In the genomic region with DNA sequence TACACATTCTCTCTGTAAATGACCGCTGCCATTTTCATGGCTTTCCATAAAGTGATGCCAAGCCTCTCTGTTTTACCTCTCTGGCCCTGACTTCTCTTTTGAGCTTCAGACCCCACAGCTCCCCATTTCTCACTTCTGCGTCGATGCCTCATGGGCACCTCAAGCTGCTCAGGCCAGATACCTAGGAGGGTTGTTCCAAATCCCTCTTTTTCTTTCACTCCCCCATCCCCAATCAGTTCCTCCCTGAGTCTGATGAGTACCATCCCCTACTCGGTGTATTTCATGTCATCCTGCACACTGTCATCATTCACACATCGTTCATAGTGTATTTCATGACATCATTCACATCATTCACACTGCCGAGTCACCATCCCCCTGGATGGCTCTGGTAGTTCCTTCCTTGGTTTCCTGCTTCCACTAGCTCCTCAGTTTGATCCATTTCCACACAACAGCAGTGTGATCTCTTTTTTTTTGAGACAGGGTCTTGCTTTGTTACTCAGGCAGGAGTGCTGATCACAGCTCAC, we compare ENCODE assay signal across 1 cellular context.
TF ChIP-seq lines count a peak whose summit lies in the region.

No MANE protein-coding gene starts in this region.

TF ChIP-seq in H1, 55 proteins besides CTCF, POLR2A, EP300 and RAD21:
- TF ChIP-seq SAP30 (IDR thresholded peaks at IDR 0.05; ENCODE audit: insufficient read depth, insufficient replicate concordance, low read length) (no peak), BRCA1 (IDR thresholded peaks at IDR 0.05; ENCODE audit: low read depth, low read length) (no peak), ATF3 (IDR thresholded peaks at IDR 0.05; ENCODE audit: insufficient read depth, low read depth, low read length) (no peak), TEAD4 (IDR thresholded peaks at IDR 0.05; ENCODE audit: low read depth, low read length) (no peak), BCL11A (IDR thresholded peaks at IDR 0.05; ENCODE audit: low read depth in 2 of 2, low read length in 2 of 2) (no peak), SUZ12 (IDR thresholded peaks at IDR 0.05; ENCODE audit: low read length) (no peak), CTBP2 (IDR thresholded peaks at IDR 0.05; ENCODE audit: borderline replicate concordance, insufficient read depth, insufficient read length, low read length) (no peak), SIRT6 (IDR thresholded peaks at IDR 0.05; ENCODE audit: low read length) (no peak), KDM1A (IDR thresholded peaks at IDR 0.05; ENCODE audit: borderline replicate concordance, low read length) (no peak), PHF8 (conservative IDR thresholded peaks at IDR 0.05; ENCODE audit: low read depth, low read length) (no peak), GTF2F1 (IDR thresholded peaks at IDR 0.05; ENCODE audit: borderline replicate concordance, low read depth, low read length) (no peak), SP4 (IDR thresholded peaks at IDR 0.05; ENCODE audit: low read length) (no peak), CHD1 (IDR thresholded peaks at IDR 0.05; ENCODE audit: low read depth, low read length) (no peak), USF2 (IDR thresholded peaks at IDR 0.05; ENCODE audit: low read length) (no peak)
- TF ChIP-seq, protein P1, sequence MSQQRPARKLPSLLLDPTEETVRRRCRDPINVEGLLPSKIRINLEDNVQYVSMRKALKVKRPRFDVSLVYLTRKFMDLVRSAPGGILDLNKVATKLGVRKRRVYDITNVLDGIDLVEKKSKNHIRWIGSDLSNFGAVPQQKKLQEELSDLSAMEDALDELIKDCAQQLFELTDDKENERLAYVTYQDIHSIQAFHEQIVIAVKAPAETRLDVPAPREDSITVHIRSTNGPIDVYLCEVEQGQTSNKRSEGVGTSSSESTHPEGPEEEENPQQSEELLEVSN (IDR thresholded peaks at IDR 0.05): no peak
